In genomic region chr3:39061228-39061627, GRCh38 we compare ENCODE assay signal across 1 cellular context. TPM values are rescaled to one million over a fixed set of nuclear protein-coding genes. Genes with fewer than 3 reads are reported as not detected.
"Had no signal": no experiment of that assay in that cellular context is flagged by ENCODE, and none has a peak within 500 bp of the region (broad histone marks: within the 10 kb centered on the region; RNA-seq: fewer than 3 reads in every experiment).

No MANE protein-coding gene starts in this region.

RNA-seq across cellular contexts. Expression of gene SCN11A, which starts 9.5 kb away (rescaled TPM):
- total RNA-seq: G401 had no signal
